ENCODE assay signal across 14 cellular contexts in genomic region chr7:41698726-41699125, GRCh38. TPM values are rescaled to one million over a fixed set of nuclear protein-coding genes. Genes with fewer than 3 reads are reported as not detected.
A peak's percentile ranks its signal among the peaks of the same experiment; 100 is the strongest.
DNase-seq lines count a peak whose midpoint lies in the region; ATAC-seq and TF ChIP-seq lines count a peak whose summit lies in the region.
"Had no signal": no experiment of that assay in that cellular context is flagged by ENCODE, and none has a peak within 500 bp of the region (broad histone marks: within the 10 kb centered on the region; RNA-seq: fewer than 3 reads in every experiment).

No MANE protein-coding gene starts in this region.

- H2BK12ac ChIP-seq in H9 (ENCODE audit: insufficient read length, low read depth, low read length), result no peak overlapping the region

- peak; percentile 17 for ATAC-seq in left ventricle myocardium superior
- no peak for ATAC-seq in GM18520 (IDR thresholded peaks at IDR 0.05; ENCODE audit: unreplicated experiment)

- peaks cover 69 to 73% of the 10 kb centered on the region in 2 experiments for H3K4me1 Mint-ChIP-seq in H9
- H3K4me1 Mint-ChIP-seq in activated CD4-positive, alpha-beta T cell treated with anti-CD3 and anti-CD28 coated beads, Interleukin-2, amount 10 ng/mL, durations not matched to agents 24 days and 14 days, result peaks cover 4% of the 10 kb centered on the region

- H3K27me3 ChIP-seq in H9 (ENCODE audit: insufficient read depth, low read length), result no peaks in the 10 kb centered on the region
- no peaks in the 10 kb centered on the region for H3K27me3 ChIP-seq in ascending aorta
- H3K27me3 ChIP-seq in skeletal muscle satellite cell (ENCODE audit: control insufficient read depth, insufficient read depth, low read length), result no peaks in the 10 kb centered on the region

- no peak overlapping the region for H2AFZ ChIP-seq in H9 (ENCODE audit: low read length)

- H4K20me1 ChIP-seq in H9 (ENCODE audit: control insufficient read depth, insufficient read depth, insufficient read length), result no peaks in the 10 kb centered on the region

- H3K36me3 Mint-ChIP-seq in H9 (ENCODE audit: insufficient read depth in 1 of 3, low read depth in 3 of 3), result no peaks in the 10 kb centered on the region
- H3K36me3 Mint-ChIP-seq in activated CD4-positive, alpha-beta T cell treated with anti-CD3 and anti-CD28 coated beads, Interleukin-2, amount 10 ng/mL, durations not matched to agents 24 days and 14 days (ENCODE audit: low read depth), result no peaks in the 10 kb centered on the region
- H3K36me3 Mint-ChIP-seq: naive B cell had no signal

- H3K27ac ChIP-seq in H9 (ENCODE audit: insufficient read length, low read depth, low read length) (no peak overlapping the region), ascending aorta (peak overlapping the region; percentile 83 to 88)

- H3K9ac ChIP-seq in H9 (ENCODE audit: extremely low read depth, insufficient read length, low read length) (no peak overlapping the region), skeletal muscle satellite cell (ENCODE audit: low read depth, low read length) (peak overlapping the region; percentile 97)

- peaks cover 35% of the 10 kb centered on the region for H3K27me3 Mint-ChIP-seq in H9 (ENCODE audit: low read depth)
- H3K27me3 Mint-ChIP-seq in activated CD4-positive, alpha-beta T cell treated with anti-CD3 and anti-CD28 coated beads, Interleukin-2, amount 10 ng/mL, durations not matched to agents 24 days and 14 days, result peaks cover 52% of the 10 kb centered on the region

- peaks cover 17% of the 10 kb centered on the region for H3K23me2 ChIP-seq in H9 (ENCODE audit: insufficient read length, low read depth, low read length, poor library complexity, severe bottlenecking)

- no peak overlapping the region for H2BK120ac ChIP-seq in H9 (ENCODE audit: low read depth, low read length, poor library complexity, severe bottlenecking)

- H3K23ac ChIP-seq in H9 (ENCODE audit: insufficient read length, low read depth, low read length), result no peak overlapping the region

- H3K14ac ChIP-seq in H9 (ENCODE audit: insufficient read depth, low read length), result no peak overlapping the region

- H4K8ac ChIP-seq in H9 (replicated peaks; ENCODE audit: insufficient read length, low read depth, low read length), result no peak overlapping the region

- H3K79me2 ChIP-seq in H9 (ENCODE audit: insufficient read depth, low read length), result no peaks in the 10 kb centered on the region

- WGBS in H9 (ENCODE audit: extremely low coverage, insufficient read length, low lambda C conversion rate), result no CpG with 5 or more reads among the region's 4 CpGs

- no peaks in the 10 kb centered on the region; a peak in 1 of 5 replicates for H3K9me3 Mint-ChIP-seq in H9
- H3K9me3 Mint-ChIP-seq in activated CD4-positive, alpha-beta T cell treated with anti-CD3 and anti-CD28 coated beads, Interleukin-2, amount 10 ng/mL, durations not matched to agents 24 days and 14 days, result no peaks in the 10 kb centered on the region
- H3K9me3 Mint-ChIP-seq: naive B cell had no signal

- no peak overlapping the region for H2BK20ac ChIP-seq in H9 (ENCODE audit: low read depth, low read length, poor library complexity, severe bottlenecking)

- no peak overlapping the region for H2AK5ac ChIP-seq in H9 (ENCODE audit: insufficient read length, low read length)

- no peak for TF ChIP-seq CTCF in H9 (conservative IDR thresholded peaks at IDR 0.05)
- TF ChIP-seq CTCF in ascending aorta (IDR thresholded peaks at IDR 0.05), result no peak

- no peak overlapping the region for H2BK15ac ChIP-seq in H9 (ENCODE audit: low read depth, low read length)

- H3K27ac Mint-ChIP-seq in H9, result no peak overlapping the region
- H3K27ac Mint-ChIP-seq in activated CD4-positive, alpha-beta T cell treated with anti-CD3 and anti-CD28 coated beads, Interleukin-2, amount 10 ng/mL, durations not matched to agents 24 days and 14 days, result no peak overlapping the region

- DNase-seq in H9 (no peak), ascending aorta (ENCODE audit: low spot score in 2 of 2) (no peak), left ventricle myocardium superior (no peak), SIG-M5 (lab: John Stamatoyannopoulos, UW) (no peak)
- no peak for DNase-seq in activated CD4-positive, alpha-beta T cell treated with anti-CD3 and anti-CD28 coated beads, Interleukin-2, amount 10 ng/mL, durations not matched to agents 24 days and 14 days
- DNase-seq in effector CD8-positive, alpha-beta T cell (lab: John Stamatoyannopoulos, UW), result no peak
- DNase-seq: activated CD4-positive, CD25-positive, alpha-beta regulatory T cell treated with anti-CD3 and anti-CD28 coated beads, Interleukin-2, amount 50 U/mL, for 72 hours; activated naive CD4-positive, alpha-beta T cell treated with Interleukin-2 at 50 U/mL for 16 hours; DMS153; naive B cell; NCI-H1092 treated with DMSO at 0.1 percent for 48 hours; stimulated activated CD4-positive, alpha-beta T cell treated with anti-CD3 and anti-CD28 coated beads, Interleukin-4, amount 100 ng/mL, for 4 hours had no signal

- H3K4me3 ChIP-seq in ascending aorta (peak overlapping the region; percentile 58 to 82), skeletal muscle satellite cell (ENCODE audit: low read length) (peak overlapping the region; percentile 81)

- H3K9me3 ChIP-seq in H9 (ENCODE audit: control insufficient read depth, low read depth, low read length) (no peaks in the 10 kb centered on the region), ascending aorta (no peaks in the 10 kb centered on the region), skeletal muscle satellite cell (replicated peaks; ENCODE audit: low read length) (no peaks in the 10 kb centered on the region)

- H3K79me1 ChIP-seq in H9 (ENCODE audit: insufficient read depth, low read depth, low read length, poor library complexity, severe bottlenecking), result no peaks in the 10 kb centered on the region

- no peak overlapping the region for H3K56ac ChIP-seq in H9 (ENCODE audit: insufficient read length, low read depth, low read length)

- H3K18ac ChIP-seq in H9 (ENCODE audit: insufficient read length, low read depth, low read length), result no peak overlapping the region

- H4K5ac ChIP-seq in H9 (ENCODE audit: insufficient read length, low read depth, low read length), result no peak overlapping the region

- H2BK5ac ChIP-seq in H9 (ENCODE audit: insufficient read length, low read length), result no peak overlapping the region

- peak overlapping the region; percentile 96 for H3K4me2 ChIP-seq in H9 (ENCODE audit: insufficient read depth, insufficient read length, low read length)
- H3K4me2 ChIP-seq in skeletal muscle satellite cell (ENCODE audit: low read length), result peak overlapping the region; percentile 91

- no peak overlapping the region for H4K91ac ChIP-seq in H9 (ENCODE audit: insufficient read length, low read depth, low read length)

- H3K4me1 ChIP-seq in H9 (ENCODE audit: insufficient read depth, low read length), result peaks cover 4% of the 10 kb centered on the region; the same call in 1 of the 2 replicates
- H3K4me1 ChIP-seq in ascending aorta, result peaks cover 6 to 14% of the 10 kb centered on the region in 2 donors
- peaks cover 24% of the 10 kb centered on the region for H3K4me1 ChIP-seq in skeletal muscle satellite cell (ENCODE audit: control insufficient read depth, insufficient read depth, low read length)

- intact Hi-C loops in ascending aorta (cut with DNase I) (loop anchor here (2.0 to 10.0 kb wide), 3 partner anchors 216 to 1464 kb away; no protein-coding TSS in a partner anchor), left ventricle myocardium superior (cut with micrococcal nuclease) (no loop called here)
- intact Hi-C loops in activated CD4-positive, alpha-beta T cell treated with anti-CD3 and anti-CD28 coated beads, Interleukin-2, amount 10 ng/mL, durations not matched to agents 24 days and 14 days (cut with micrococcal nuclease), result loop anchor here (5.0 kb wide), 1 partner anchor 1191 kb away; no protein-coding TSS in a partner anchor

- peak overlapping the region; percentile 78 to 81 for H3K4me3 Mint-ChIP-seq in H9
- no peak overlapping the region for H3K4me3 Mint-ChIP-seq in activated CD4-positive, alpha-beta T cell treated with anti-CD3 and anti-CD28 coated beads, Interleukin-2, amount 10 ng/mL, durations not matched to agents 24 days and 14 days

- H3T11ph ChIP-seq in H9 (ENCODE audit: low read length), result no peak overlapping the region

- H3K4ac ChIP-seq in H9 (ENCODE audit: low read depth, low read length), result no peak overlapping the region

- no peaks in the 10 kb centered on the region for H3K36me3 ChIP-seq in ascending aorta
- peaks cover 31% of the 10 kb centered on the region for H3K36me3 ChIP-seq in skeletal muscle satellite cell (ENCODE audit: insufficient read depth, low read length)

RNA-seq across cellular contexts. Expression of gene INHBA, which starts 4.2 kb away (rescaled TPM):
- total RNA-seq in H9 (2021), result 1.6 and 1.7 TPM in 2 replicates
- 41.5 TPM for total RNA-seq in ascending aorta
- total RNA-seq in left ventricle myocardium superior, result 1.5 TPM
- 3.5 and 9.4 TPM in 2 replicates for total RNA-seq in skeletal muscle satellite cell (2012; rRNA removed)
- total RNA-seq in activated CD4-positive, alpha-beta T cell treated with anti-CD3 and anti-CD28 coated beads, Interleukin-2, amount 10 ng/mL, durations not matched to agents 24 days and 14 days, result 1.2 and 1.9 TPM in 2 replicates

Comparison
In these comparisons a context has a peak if more than half of its experiments do, and no peak if none do; other contexts are left out.
1. RNA of gene INHBA, which starts 4.2 kb away (total RNA-seq): 41.5 TPM in ascending aorta (single experiment); 1.2 to 1.9 TPM in activated CD4-positive, alpha-beta T cell treated with anti-CD3 and anti-CD28 coated beads, Interleukin-2, amount 10 ng/mL, durations not matched to agents 24 days and 14 days, 1.6 to 1.7 TPM in H9 and 1.5 TPM in left ventricle myocardium superior (single experiment); every median in the first group is over 10 times any median in the second.